1 cellular context compared by ENCODE assay signal in genomic region chr6:2947424-2947823, GRCh38.
TF ChIP-seq lines count a peak whose summit lies in the region.

No MANE protein-coding gene starts in this region.

TF ChIP-seq in WTC11, 78 proteins besides CTCF, POLR2A, EP300 and RAD21 (continued from another document):
- TF ChIP-seq ZNF532 (CRISPR knock-in tag; IDR thresholded peaks at IDR 0.05; ENCODE audit: borderline replicate concordance) (no peak), ZSCAN18 (CRISPR knock-in tag; IDR thresholded peaks at IDR 0.05) (no peak), GRHL2 (CRISPR knock-in tag; IDR thresholded peaks at IDR 0.05; ENCODE audit: insufficient replicate concordance, severe bottlenecking) (no peak), ZMAT4 (CRISPR knock-in tag; IDR thresholded peaks at IDR 0.05) (no peak), KAT7 (CRISPR knock-in tag; IDR thresholded peaks at IDR 0.05; ENCODE audit: borderline replicate concordance) (no peak), ZNF671 (CRISPR knock-in tag; IDR thresholded peaks at IDR 0.05) (no peak), ZNF219 (CRISPR knock-in tag; IDR thresholded peaks at IDR 0.05; ENCODE audit: borderline replicate concordance) (no peak), USF2 (CRISPR knock-in tag; IDR thresholded peaks at IDR 0.05) (no peak), JUN (CRISPR knock-in tag; IDR thresholded peaks at IDR 0.05) (no peak), MAX (CRISPR knock-in tag; IDR thresholded peaks at IDR 0.05) (no peak), E2F1 (CRISPR knock-in tag; IDR thresholded peaks at IDR 0.05) (no peak), RORB (CRISPR knock-in tag; IDR thresholded peaks at IDR 0.05) (no peak)
